8 cellular contexts compared by ENCODE assay signal in genomic region chr12:50283924-50284236, GRCh38. TPM values are rescaled to one million over a fixed set of nuclear protein-coding genes. Genes with fewer than 3 reads are reported as not detected.
DNase-seq lines count a peak whose midpoint lies in the region; ATAC-seq and TF ChIP-seq lines count a peak whose summit lies in the region.

No MANE protein-coding gene starts in this region.

- ATAC-seq in mucosa of descending colon (peak; percentile 17), GM18519 (IDR thresholded peaks at IDR 0.05; ENCODE audit: low FRiP score, unreplicated experiment) (no peak)

- no peaks in the 10 kb centered on the region for H3K9me3 Mint-ChIP-seq in activated T-cell treated with anti-CD3 and anti-CD28 coated beads, Interleukin-2, amount 50 U/mL, for 24 hours

- H3K27me3 Mint-ChIP-seq in activated T-cell treated with anti-CD3 and anti-CD28 coated beads, Interleukin-2, amount 50 U/mL, for 24 hours, result no peaks in the 10 kb centered on the region

- H3K4me3 ChIP-seq in NT2/D1 (ENCODE audit: insufficient read length, low read depth) (peak overlapping the region; percentile 77), ectodermal cell (ENCODE audit: insufficient read depth, low read depth, low read length) (peak overlapping the region; percentile 59), mucosa of descending colon (peak overlapping the region; percentile 59)

- TF ChIP-seq CTCF in mucosa of descending colon (IDR thresholded peaks at IDR 0.05), result no peak

- H3K27me3 ChIP-seq in NT2/D1 (ENCODE audit: insufficient read depth, insufficient read length) (peaks cover 30% of the 10 kb centered on the region), ectodermal cell (ENCODE audit: control insufficient read depth, insufficient read depth, low read length, poor library complexity, severe bottlenecking) (peaks cover 21% of the 10 kb centered on the region)

- peak overlapping the region; percentile 86 for H3K4me3 Mint-ChIP-seq in activated T-cell treated with anti-CD3 and anti-CD28 coated beads, Interleukin-2, amount 50 U/mL, for 24 hours

- H3K36me3 ChIP-seq in NT2/D1 (ENCODE audit: insufficient read depth, insufficient read length, low read length) (peaks cover 2% of the 10 kb centered on the region), ectodermal cell (ENCODE audit: control insufficient read depth, insufficient read depth, low read length) (no peaks in the 10 kb centered on the region), mucosa of descending colon (ENCODE audit: low read depth) (no peaks in the 10 kb centered on the region)

- peak overlapping the region; percentile 91 for H3K9ac ChIP-seq in NT2/D1 (ENCODE audit: insufficient read length, low read depth)

- DNase-seq in activated T-cell treated with anti-CD3 and anti-CD28 coated beads, Interleukin-2, amount 50 U/mL, for 24 hours, result no peak
- no peak for DNase-seq in activated T-cell treated with anti-CD3 and anti-CD28 coated beads, Interleukin-2, amount 50 U/mL, for 1 hour
- DNase-seq in NT2/D1 (ENCODE audit: low read depth, low spot score), result no peak
- DNase-seq in mucosa of descending colon, result no peak
- no peak for DNase-seq in SW 1271 (lab: John Stamatoyannopoulos, UW)
- no peak for DNase-seq in HCEC 1CT

- peak overlapping the region; percentile 94 for H3K27ac Mint-ChIP-seq in activated T-cell treated with anti-CD3 and anti-CD28 coated beads, Interleukin-2, amount 50 U/mL, for 24 hours

- peaks cover 8% of the 10 kb centered on the region for H3K36me3 Mint-ChIP-seq in activated T-cell treated with anti-CD3 and anti-CD28 coated beads, Interleukin-2, amount 50 U/mL, for 24 hours (ENCODE audit: low read depth)

- WGBS in ectodermal cell, 2 experiments, result 63 to 68% methylated on average over 6 of the region's 6 CpGs

- H3K4me1 Mint-ChIP-seq in activated T-cell treated with anti-CD3 and anti-CD28 coated beads, Interleukin-2, amount 50 U/mL, for 24 hours (ENCODE audit: low read depth), result peaks cover 31% of the 10 kb centered on the region

- intact Hi-C loops in mucosa of descending colon (cut with DNase I, micrococcal nuclease), result no loop called here

- H3K27ac ChIP-seq in ectodermal cell (ENCODE audit: insufficient read depth, low read depth, low read length, poor library complexity, severe bottlenecking), result no peak overlapping the region

- H3K4me1 ChIP-seq in NT2/D1 (ENCODE audit: insufficient read depth, insufficient read length) (no peaks in the 10 kb centered on the region), ectodermal cell (ENCODE audit: control insufficient read depth, insufficient read depth, low read length) (peaks cover 3% of the 10 kb centered on the region), mucosa of descending colon (ENCODE audit: low read depth) (peaks cover 12% of the 10 kb centered on the region)

- H3K9me3 ChIP-seq in NT2/D1 (ENCODE audit: insufficient read depth, low read length), result no peaks in the 10 kb centered on the region
- H3K9me3 ChIP-seq in ectodermal cell (ENCODE audit: control insufficient read depth, low read length), result no peaks in the 10 kb centered on the region
- H3K9me3 ChIP-seq in mucosa of descending colon, result no peaks in the 10 kb centered on the region

RNA-seq across cellular contexts. Expression of gene LIMA1, which starts 0.6 kb away (rescaled TPM):
- polyA plus RNA-seq in ectodermal cell (2013, experiment 1 of 4), result 25.3 TPM
- 24.4 TPM for polyA plus RNA-seq in ectodermal cell (2013, experiment 2 of 4)
- polyA plus RNA-seq in ectodermal cell (2013, experiment 3 of 4), result 22.8 TPM
- polyA plus RNA-seq in ectodermal cell (2013, experiment 4 of 4), result 23.3 TPM
- total RNA-seq in mucosa of descending colon, result 100 to 1,000 TPM; 155 to 364 (median 249) TPM
